In genomic region chr10:72240371-72240770, GRCh38 we compare ENCODE assay signal across 22 cellular contexts. TPM values are rescaled to one million over a fixed set of nuclear protein-coding genes. Genes with fewer than 3 reads are reported as not detected.
DNase-seq lines count a peak whose midpoint lies in the region; ATAC-seq and TF ChIP-seq lines count a peak whose summit lies in the region.
"Had no signal": no experiment of that assay in that cellular context is flagged by ENCODE, and none has a peak within 500 bp of the region (broad histone marks: within the 10 kb centered on the region; RNA-seq: fewer than 3 reads in every experiment).

No MANE protein-coding gene starts in this region.

- no peak overlapping the region for H3K4me2 ChIP-seq in PC-9
- no peak overlapping the region for H3K4me2 ChIP-seq in MM.1S (ENCODE audit: low read depth, low read length)
- H3K4me2 ChIP-seq: GM23338 had no signal

- no peaks in the 10 kb centered on the region for H3K27me3 Mint-ChIP-seq in CD4-positive, alpha-beta memory T cell
- H3K27me3 Mint-ChIP-seq in chondrocyte (ENCODE audit: low read depth), result no peaks in the 10 kb centered on the region

- intact Hi-C loops in CD4-positive, alpha-beta memory T cell (cut with micrococcal nuclease), result no loop called here
- intact Hi-C loops in gastrocnemius medialis (cut with DNase I; ENCODE audit: low total_unique reads), result no loop called here
- intact Hi-C loops in PC-9 (cut with micrococcal nuclease; ENCODE audit: unreplicated experiment), result no loop called here

- peaks cover 12 to 17% of the 10 kb centered on the region in 2 donors for H3K36me3 Mint-ChIP-seq in CD4-positive, alpha-beta memory T cell
- peaks cover 3% of the 10 kb centered on the region for H3K36me3 Mint-ChIP-seq in chondrocyte (ENCODE audit: low read depth)

- peaks cover 0 to 2% (median 0%) of the 10 kb centered on the region in 8 donors for H3K9me3 Mint-ChIP-seq in CD4-positive, alpha-beta memory T cell
- H3K9me3 Mint-ChIP-seq in chondrocyte (ENCODE audit: low read depth), result no peaks in the 10 kb centered on the region
- H3K9me3 Mint-ChIP-seq: CD8-positive, alpha-beta T cell; GM23338; HFFc6 had no signal

- H3F3A ChIP-seq in PC-9 (ENCODE audit: insufficient read depth, low read depth) (peaks cover 55% of the 10 kb centered on the region), MM.1S (ENCODE audit: insufficient read depth, low read length) (no peaks in the 10 kb centered on the region)

- peaks cover 14% of the 10 kb centered on the region for H3K36me3 ChIP-seq in CD4-positive, alpha-beta memory T cell (ENCODE audit: insufficient read depth, low read length)
- H3K36me3 ChIP-seq in gastrocnemius medialis (peaks cover 0 to under 1% of the 10 kb centered on the region in 2 donors), PC-9 (ENCODE audit: low read depth) (peaks cover 6% of the 10 kb centered on the region), MM.1S (replicated peaks; ENCODE audit: insufficient read depth, low read length) (no peaks in the 10 kb centered on the region)

- H3K4me1 Mint-ChIP-seq in CD4-positive, alpha-beta memory T cell, result peaks cover 35 to 54% (median 45%) of the 10 kb centered on the region in 4 donors
- peaks cover 44% of the 10 kb centered on the region for H3K4me1 Mint-ChIP-seq in chondrocyte (ENCODE audit: low read depth)

- TF ChIP-seq CTCF in RWPE1 (conservative IDR thresholded peaks at IDR 0.05; ENCODE audit: low read depth) (no peak), chondrocyte (IDR thresholded peaks at IDR 0.05) (no peak), gastrocnemius medialis (IDR thresholded peaks at IDR 0.05 in 4 of 5, conservative IDR thresholded peaks at IDR 0.05 in 1 of 5) (no peak), PC-9 (conservative IDR thresholded peaks at IDR 0.05) (no peak), MM.1S (IDR thresholded peaks at IDR 0.05; ENCODE audit: low read length) (no peak)

- in situ Hi-C loops in gastrocnemius medialis (cut with MboI; ENCODE audit: low sequenced_read_pairs in 4 of 4), result loop anchor here in 1 of 4 donors (25.0 kb wide), 1 partner anchor 378 kb away; the partner anchor contains the start of gene PSAP

- no peak for ATAC-seq in gastrocnemius medialis
- ATAC-seq in GM18505 (IDR thresholded peaks at IDR 0.05; ENCODE audit: unreplicated experiment), result no peak
- ATAC-seq: CD8-positive, alpha-beta T cell; GM23338 had no signal

- H3K4me1 ChIP-seq in CD4-positive, alpha-beta memory T cell (ENCODE audit: insufficient read depth, low read length), result peaks cover 30% of the 10 kb centered on the region
- H3K4me1 ChIP-seq in gastrocnemius medialis (peaks cover 70 to 73% of the 10 kb centered on the region in 2 donors), PC-9 (replicated peaks; ENCODE audit: insufficient read depth) (peaks cover 40% of the 10 kb centered on the region), MM.1S (ENCODE audit: low read length) (no peaks in the 10 kb centered on the region)

- H4K20me1 ChIP-seq in PC-9 (ENCODE audit: insufficient read depth), result no peaks in the 10 kb centered on the region
- no peaks in the 10 kb centered on the region for H4K20me1 ChIP-seq in MM.1S (ENCODE audit: insufficient read depth, low read length)

- H3K9ac ChIP-seq in MM.1S (ENCODE audit: low read length), result no peak overlapping the region

- H3K27ac Mint-ChIP-seq in CD4-positive, alpha-beta memory T cell, result peak overlapping the region in 4 of 7 donors; percentile 18 to 50 (median 26)
- no peak overlapping the region for H3K27ac Mint-ChIP-seq in chondrocyte (ENCODE audit: unreplicated experiment)
- H3K27ac Mint-ChIP-seq: CD8-positive, alpha-beta T cell; GM23338; HFFc6 had no signal

- no peaks in the 10 kb centered on the region for H3K27me3 ChIP-seq in CD4-positive, alpha-beta memory T cell (ENCODE audit: insufficient read depth, low read length)
- H3K27me3 ChIP-seq in gastrocnemius medialis (no peaks in the 10 kb centered on the region), PC-9 (ENCODE audit: insufficient read depth, low read depth) (no peaks in the 10 kb centered on the region), MM.1S (replicated peaks; ENCODE audit: insufficient read depth, low read length) (no peaks in the 10 kb centered on the region)

- H3K27ac ChIP-seq in CD4-positive, alpha-beta memory T cell (ENCODE audit: low read depth, low read length), result no peak overlapping the region
- H3K27ac ChIP-seq in RWPE1 (peak overlapping the region; percentile 100), gastrocnemius medialis (peak overlapping the region; percentile 94 to 99 (median 98)), PC-9 (no peak overlapping the region), MM.1S (ENCODE audit: low read length) (no peak overlapping the region)
- H3K27ac ChIP-seq: C4-2B, HL-60 had no signal

- CTCF ChIA-PET in CD4-positive, alpha-beta memory T cell (lab: Charles Lee; ENCODE audit: partially characterized antibody), result interaction anchor here (0.7 kb wide), 1 partner anchor 93 kb away, joined by 3 read pairs; no protein-coding TSS in a partner anchor
- CTCF ChIA-PET in RWPE1 (lab: Yijun Ruan, JAX), result interaction anchor here (1.1 kb wide), 1 partner anchor 21 kb away, joined by 6 read pairs; no protein-coding TSS in a partner anchor
- CTCF ChIA-PET in PC-9 (lab: Charles Lee), result no interaction called here

- H3K79me2 ChIP-seq in PC-9 (ENCODE audit: low read depth) (no peaks in the 10 kb centered on the region), MM.1S (ENCODE audit: low read length) (no peaks in the 10 kb centered on the region)

- H3K4me3 ChIP-seq in CD4-positive, alpha-beta memory T cell (ENCODE audit: low read length in 2 of 2), result no peak overlapping the region
- H3K4me3 ChIP-seq in gastrocnemius medialis (no peak overlapping the region), PC-9 (no peak overlapping the region), MM.1S (ENCODE audit: low read length) (no peak overlapping the region)
- H3K4me3 ChIP-seq: GM12878, GM23338 had no signal

- no peak for DNase-seq in CD4-positive, alpha-beta memory T cell
- DNase-seq in RWPE1 (ENCODE audit: low spot score) (no peak), chondrocyte (ENCODE audit: low spot score) (peak; percentile 25), gastrocnemius medialis (no peak), NCI-H146 treated with DMSO at 0.1 percent for 48 hours (lab: John Stamatoyannopoulos, UW; ENCODE audit: unreplicated experiment) (no peak), PC-9 (no peak), MM.1S (no peak)
- DNase-seq: AML-193; CD8-positive, alpha-beta T cell; DMS 273 treated with DMSO at 0.1 percent for 48 hours; DMS53; DND-41; EL; HCEC 1CT; HFFc6; IMR-90; KBM-7 had no signal

- H3K9me3 ChIP-seq in CD4-positive, alpha-beta memory T cell (ENCODE audit: control insufficient read depth in 1 of 2, low read length in 2 of 2), result no peaks in the 10 kb centered on the region
- H3K9me3 ChIP-seq in gastrocnemius medialis, result no peaks in the 10 kb centered on the region
- no peaks in the 10 kb centered on the region for H3K9me3 ChIP-seq in PC-9 (ENCODE audit: insufficient read depth, low read depth)
- H3K9me3 ChIP-seq in MM.1S (replicated peaks; ENCODE audit: insufficient read depth, low read length), result no peaks in the 10 kb centered on the region

- POLR2A ChIA-PET in CD4-positive, alpha-beta memory T cell (lab: Charles Lee; ENCODE audit: partially characterized antibody), result interaction anchor here (0.6 kb wide), 1 partner anchor 81 kb away, joined by 3 read pairs; no protein-coding TSS in a partner anchor
- POLR2A ChIA-PET in RWPE1 (lab: Yijun Ruan, JAX; ENCODE audit: low non-redundant PET), result no interaction called here
- POLR2A ChIA-PET in PC-9 (lab: Charles Lee; ENCODE audit: unreplicated experiment), result no interaction called here

- no peak for TF ChIP-seq POLR2A in gastrocnemius medialis (IDR thresholded peaks at IDR 0.05)
- no peak for TF ChIP-seq POLR2A in GM18505 (IDR thresholded peaks at IDR 0.05; ENCODE audit: borderline replicate concordance, extremely low read depth, insufficient read depth, insufficient read length)

- H2AFZ ChIP-seq in PC-9 (no peak overlapping the region), MM.1S (ENCODE audit: low read length) (no peak overlapping the region)
- H2AFZ ChIP-seq: GM23338 had no signal

- H3K4me3 Mint-ChIP-seq in CD4-positive, alpha-beta memory T cell, result no peak overlapping the region
- no peak overlapping the region for H3K4me3 Mint-ChIP-seq in chondrocyte (ENCODE audit: unreplicated experiment)
- H3K4me3 Mint-ChIP-seq: CD8-positive, alpha-beta T cell; GM23338; HFFc6 had no signal

- H3K9me2 ChIP-seq in PC-9 (ENCODE audit: insufficient read depth) (no peaks in the 10 kb centered on the region), MM.1S (replicated peaks; ENCODE audit: insufficient read depth, low read length) (no peaks in the 10 kb centered on the region)

- no TSS peak for BruUV-seq in PC-9 (replicated peaks; lab: Mats Ljungman, UMichigan)

RNA-seq across cellular contexts. Expression of gene ASCC1, which starts 24.3 kb away (rescaled TPM):
- 10 to 100 TPM; 14.3 to 17.5 TPM for total RNA-seq in CD4-positive, alpha-beta memory T cell
- polyA plus RNA-seq in CD4-positive, alpha-beta memory T cell, result 10 to 100 TPM; 19.6 to 24.9 TPM
- total RNA-seq in chondrocyte, result 31.6 to 36.8 TPM (median 35.4 TPM) in 3 replicates
- 10 to 100 TPM; 26.1 to 31.1 (median 29.6) TPM for total RNA-seq in gastrocnemius medialis
- total RNA-seq in PC-9 (2021), result 108 and 129 TPM in 2 replicates

RNA-seq across cellular contexts. Expression of gene ANAPC16, which starts 24.6 kb away (rescaled TPM):
- total RNA-seq in CD4-positive, alpha-beta memory T cell, result 100 to 1,000 TPM; 114 to 118 TPM
- polyA plus RNA-seq in CD4-positive, alpha-beta memory T cell, result 100 to 1,000 TPM; 324 to 472 TPM
- 48.5 to 54.4 TPM (median 52.9 TPM) in 3 replicates for total RNA-seq in chondrocyte
- total RNA-seq in gastrocnemius medialis, result 100 to 1,000 TPM in 2 of 4 donors, 10 to 100 TPM in 2; 70.9 to 168 (median 105) TPM
- total RNA-seq in PC-9 (2021), result 142 and 171 TPM in 2 replicates

RNA-seq across cellular contexts. Expression of gene DDIT4, which starts 33.4 kb away (rescaled TPM):
- total RNA-seq in CD4-positive, alpha-beta memory T cell, result 10 to 100 TPM; 23.1 to 24.5 TPM
- polyA plus RNA-seq in CD4-positive, alpha-beta memory T cell, result 100 to 1,000 TPM; 154 to 635 TPM
- total RNA-seq in chondrocyte (68.5 to 241 TPM (median 227 TPM) in 3 replicates), gastrocnemius medialis (100 to 1,000 TPM; 296 to 667 (median 319) TPM), PC-9 (2021) (178 and 212 TPM in 2 replicates)

Comparison
In these comparisons a context has a peak if more than half of its experiments do, and no peak if none do; other contexts are left out.
1. H3K27ac ChIP-seq: peak in RWPE1 (single experiment) and gastrocnemius medialis (4 of 4); none in CD4-positive, alpha-beta memory T cell (single experiment), PC-9 (single experiment) and MM.1S (single experiment).